17 cellular contexts compared by ENCODE assay signal in genomic region chr18:22550861-22551260, GRCh38.
A peak's percentile ranks its signal among the peaks of the same experiment; 100 is the strongest.
DNase-seq lines count a peak whose midpoint lies in the region; ATAC-seq, FAIRE-seq and TF ChIP-seq lines count a peak whose summit lies in the region.
"Had no signal": no experiment of that assay in that cellular context is flagged by ENCODE, and none has a peak within 500 bp of the region (broad histone marks: within the 10 kb centered on the region; RNA-seq: fewer than 3 reads in every experiment).

No MANE protein-coding gene starts in this region.

- no peak overlapping the region for H3K4me3 ChIP-seq in breast epithelium
- no peak overlapping the region for H3K4me3 ChIP-seq in body of pancreas
- no peak overlapping the region for H3K4me3 ChIP-seq in keratinocyte (ENCODE audit: control insufficient read depth in 2 of 3, extremely low read depth in 1 of 3, insufficient read depth in 2 of 3, low read depth in 1 of 3, low read length in 3 of 3)
- H3K4me3 ChIP-seq in testis = no peak overlapping the region
- H3K4me3 ChIP-seq in esophagus squamous epithelium = no peak overlapping the region
- H3K4me3 ChIP-seq: HAP-1, SK-N-MC had no signal

- H3K9me3 Mint-ChIP-seq in MCF 10A (ENCODE audit: unreplicated experiment) = no peaks in the 10 kb centered on the region

- H3K4me3 Mint-ChIP-seq in MCF 10A (ENCODE audit: unreplicated experiment) = no peak overlapping the region
- H3K4me3 Mint-ChIP-seq: CD14-positive monocyte had no signal

- CTCF ChIA-PET in MCF 10A (lab: Yijun Ruan, JAX) = no interaction called here

- H3K79me2 ChIP-seq in keratinocyte (ENCODE audit: control insufficient read depth, insufficient read depth, low read length) = no peaks in the 10 kb centered on the region

- no peak for DNase-seq in MCF 10A (ENCODE audit: unreplicated experiment)
- no peak for DNase-seq in breast epithelium (ENCODE audit: low spot score in 2 of 2)
- no peak for DNase-seq in body of pancreas
- no peak for DNase-seq in keratinocyte (ENCODE audit: low read depth, low spot score)
- DNase-seq in testis = no peak
- DNase-seq in KBM-7 = no peak
- DNase-seq in esophagus squamous epithelium (lab: John Stamatoyannopoulos, UW) = no peak
- no peak for DNase-seq in SKM-1 (lab: John Stamatoyannopoulos, UW; ENCODE audit: unreplicated experiment)
- DNase-seq: 8988T, COR-L47, DMS53, NCI-H1092, NCI-H1694 treated with DMSO at 0.1 percent for 48 hours, NCI-H69 had no signal

- H3K4me1 ChIP-seq in breast epithelium (no peaks in the 10 kb centered on the region), body of pancreas (peaks cover 15% of the 10 kb centered on the region), keratinocyte (ENCODE audit: control insufficient read depth, extremely low read depth, insufficient read depth, low read length) (peaks cover 31% of the 10 kb centered on the region), testis (peaks cover 9% of the 10 kb centered on the region), esophagus squamous epithelium (peaks cover 0 to 5% (median 0%) of the 10 kb centered on the region in 3 donors)
- H3K4me1 ChIP-seq: HAP-1 had no signal

- peaks cover under 1% of the 10 kb centered on the region for H3K4me1 Mint-ChIP-seq in MCF 10A (ENCODE audit: insufficient read depth, unreplicated experiment)
- H3K4me1 Mint-ChIP-seq: CD14-positive monocyte had no signal

- no peak for TF ChIP-seq POLR2A in breast epithelium (IDR thresholded peaks at IDR 0.05)
- no peak for TF ChIP-seq POLR2A in body of pancreas (IDR thresholded peaks at IDR 0.05)
- no peak for TF ChIP-seq POLR2A in testis (IDR thresholded peaks at IDR 0.05)
- no peak for TF ChIP-seq POLR2A in esophagus squamous epithelium (IDR thresholded peaks at IDR 0.05)

- no peak overlapping the region for H3K27ac Mint-ChIP-seq in MCF 10A (ENCODE audit: low read depth, unreplicated experiment)
- H3K27ac Mint-ChIP-seq: CD14-positive monocyte had no signal

- H3K9me3 ChIP-seq in breast epithelium = no peaks in the 10 kb centered on the region
- H3K9me3 ChIP-seq in body of pancreas = no peaks in the 10 kb centered on the region
- no peaks in the 10 kb centered on the region for H3K9me3 ChIP-seq in keratinocyte (ENCODE audit: control insufficient read depth, low read depth, low read length)
- no peaks in the 10 kb centered on the region for H3K9me3 ChIP-seq in testis
- no peaks in the 10 kb centered on the region for H3K9me3 ChIP-seq in esophagus squamous epithelium
- H3K9me3 ChIP-seq: HAP-1 had no signal

- H3K36me3 Mint-ChIP-seq in MCF 10A (ENCODE audit: insufficient read depth, unreplicated experiment) = no peaks in the 10 kb centered on the region
- H3K36me3 Mint-ChIP-seq: CD14-positive monocyte had no signal

- 92 to 93% methylated on average over 1 of the region's 1 CpG for whole genome bisulfite sequencing in body of pancreas, 2 donors
- 95 to 100% methylated on average over 1 of the region's 1 CpG for WGBS in testis, 2 donors
- 90 to 96% methylated on average over 1 of the region's 1 CpG for WGBS in esophagus squamous epithelium, 2 donors

- H3K36me3 ChIP-seq in breast epithelium = no peaks in the 10 kb centered on the region
- no peaks in the 10 kb centered on the region for H3K36me3 ChIP-seq in body of pancreas (replicated peaks in 1 of 2; ENCODE audit: insufficient read depth in 1 of 2, low read depth in 2 of 2)
- H3K36me3 ChIP-seq in keratinocyte (ENCODE audit: control insufficient read depth in 2 of 2, extremely low read depth in 1 of 2, insufficient read depth in 2 of 2, low read length in 2 of 2) = no peaks in the 10 kb centered on the region
- H3K36me3 ChIP-seq in testis (ENCODE audit: low read depth, missing control alignments) = no peaks in the 10 kb centered on the region
- no peaks in the 10 kb centered on the region for H3K36me3 ChIP-seq in esophagus squamous epithelium
- H3K36me3 ChIP-seq: HAP-1 had no signal

- H3K27ac ChIP-seq in breast epithelium (peak overlapping the region in 1 of 2 donors; percentile 41), body of pancreas (peak overlapping the region; percentile 32 to 77 (median 70)), keratinocyte (ENCODE audit: control insufficient read depth, insufficient read depth, low read length) (peak overlapping the region; percentile 87), testis (no peak overlapping the region), esophagus squamous epithelium (no peak overlapping the region)
- H3K27ac ChIP-seq: SK-N-MC had no signal

- H3K9me1 ChIP-seq in keratinocyte (ENCODE audit: control insufficient read depth, extremely low read depth, insufficient read depth, low read length) = no peaks in the 10 kb centered on the region

- no peaks in the 10 kb centered on the region for H4K20me1 ChIP-seq in keratinocyte (ENCODE audit: control insufficient read depth, extremely low read depth, insufficient read depth, low read length)

- dilution Hi-C loops in keratinocyte (cut with MboI; ENCODE audit: extremely low pct_ligation_motif_present, low sequenced_read_pairs) = no loop called here

- in situ Hi-C loops in KBM-7 (cut with MboI; ENCODE audit: low pct_unique_long_range_greater_than_20kb, low sequenced_read_pairs) = no loop called here

- POLR2A ChIA-PET in MCF 10A (lab: Yijun Ruan, JAX) = no interaction called here

- H3K27me3 ChIP-seq in breast epithelium (no peaks in the 10 kb centered on the region), body of pancreas (no peaks in the 10 kb centered on the region), keratinocyte (ENCODE audit: control insufficient read depth, extremely low read depth, insufficient read depth, low read length) (no peaks in the 10 kb centered on the region), testis (no peaks in the 10 kb centered on the region), esophagus squamous epithelium (peaks cover 0 to 15% (median 0%) of the 10 kb centered on the region in 4 donors)

- TF ChIP-seq CTCF in MCF 10A (IDR thresholded peaks at IDR 0.05; ENCODE audit: unreplicated experiment) = no peak
- TF ChIP-seq CTCF in breast epithelium (IDR thresholded peaks at IDR 0.05) = no peak
- TF ChIP-seq CTCF in body of pancreas (IDR thresholded peaks at IDR 0.05) = no peak
- no peak for TF ChIP-seq CTCF in keratinocyte (optimal IDR thresholded peaks at IDR 0.05 in 1 of 3, IDR thresholded peaks at IDR 0.05 in 1 of 3, conservative IDR thresholded peaks at IDR 0.05 in 1 of 3; ENCODE audit: extremely low read depth in 1 of 3, insufficient read depth in 2 of 3, low read length in 3 of 3)
- no peak for TF ChIP-seq CTCF in testis (IDR thresholded peaks at IDR 0.05)
- no peak for TF ChIP-seq CTCF in esophagus squamous epithelium (IDR thresholded peaks at IDR 0.05)

- H3K27me3 Mint-ChIP-seq in MCF 10A (ENCODE audit: insufficient read depth, unreplicated experiment) = no peaks in the 10 kb centered on the region

- TSS peak; percentile 89 for BruUV-seq in MCF 10A (replicated peaks; lab: Mats Ljungman, UMichigan)

- H3K9ac ChIP-seq in keratinocyte (ENCODE audit: control insufficient read depth, extremely low read depth, insufficient read depth, low read length) = peak overlapping the region; percentile 29

- no peak for ATAC-seq in body of pancreas

- peak overlapping the region; percentile 19 for H3K4me2 ChIP-seq in keratinocyte (ENCODE audit: control insufficient read depth, extremely low read depth, insufficient read depth, low read depth, low read length)

- FAIRE-seq in keratinocyte (lab: Jason Lieb, UNC) = no peak

- intact Hi-C loops in MCF 10A (cut with micrococcal nuclease) = loop anchor here (1.0 kb wide), 1 partner anchor 85 kb away; no protein-coding TSS in a partner anchor
- intact Hi-C loops in breast epithelium (cut with DNase I; ENCODE audit: low total_unique reads) = loop anchor here (10.0 kb wide), 2 partner anchors 376 to 394 kb away; no protein-coding TSS in a partner anchor
- intact Hi-C loops in body of pancreas (cut with DNase I) = no loop called here
- intact Hi-C loops in testis (cut with DNase I; ENCODE audit: low total_unique reads) = loop anchor here (10.0 kb wide), 1 partner anchor 206 kb away; no protein-coding TSS in a partner anchor
- intact Hi-C loops in esophagus squamous epithelium (cut with DNase I) = loop anchor here (10.0 kb wide), 2 partner anchors 46 to 376 kb away; no protein-coding TSS in a partner anchor

- H2AFZ ChIP-seq in keratinocyte (ENCODE audit: control insufficient read depth, low read length) = no peak overlapping the region

Comparison
In these comparisons a context has a peak if more than half of its experiments do, and no peak if none do; other contexts are left out.
1. H3K27ac ChIP-seq: peak in body of pancreas (4 of 4) and keratinocyte (single experiment); none in testis (0 of 2) and esophagus squamous epithelium (0 of 4).